In genomic region chr12:6492838-6493579, GRCh38 we compare ENCODE assay signal across 8 cellular contexts. TPM values are rescaled to one million over a fixed set of nuclear protein-coding genes. Genes with fewer than 3 reads are reported as not detected.
A peak's percentile ranks its signal among the peaks of the same experiment; 100 is the strongest.
DNase-seq lines count a peak whose midpoint lies in the region; ATAC-seq and TF ChIP-seq lines count a peak whose summit lies in the region.

MRPL51 (minus strand) TSS chr12:6493262; CDS start chr12:6493136, 126 bp downstream.

- H3K4me1 ChIP-seq in Peyer's patch: peaks cover 0 to 18% (median 6%) of the 10 kb centered on the region in 4 donors
- peaks cover 22% of the 10 kb centered on the region for H3K4me1 ChIP-seq in muscle layer of colon (ENCODE audit: insufficient read depth, low read length)

- peak within 1 kb of the TSS; percentile 88 for H3K9ac ChIP-seq in muscle layer of colon (ENCODE audit: low read length)

- H3K27ac ChIP-seq in KOPT-K1 (ENCODE audit: low read depth, low read length, poor library complexity, severe bottlenecking) (peak within 1 kb of the TSS; percentile 98), Peyer's patch (peak within 1 kb of the TSS; percentile 94 to 97 (median 95)), muscle layer of colon (ENCODE audit: low read depth, low read length) (peak within 1 kb of the TSS; percentile 100)

- H3K27me3 ChIP-seq in Peyer's patch (no peaks in the 10 kb centered on the region), muscle layer of colon (ENCODE audit: control insufficient read depth in 1 of 2, insufficient read depth in 2 of 2, low read length in 2 of 2) (no peaks in the 10 kb centered on the region)

- peaks cover 50% of the 10 kb centered on the region for H3K36me3 ChIP-seq in KOPT-K1 (ENCODE audit: insufficient read depth, low read length)
- H3K36me3 ChIP-seq in Peyer's patch: peaks cover 0 to 18% (median 0%) of the 10 kb centered on the region in 3 donors
- peaks cover 37% of the 10 kb centered on the region for H3K36me3 ChIP-seq in muscle layer of colon (ENCODE audit: insufficient read depth, low read length)

- ATAC-seq in GM21737 (IDR thresholded peaks at IDR 0.05; ENCODE audit: unreplicated experiment) (peak; percentile 68), esophagus mucosa (peak; percentile 95)

- H3K4me3 ChIP-seq in Peyer's patch (peak within 1 kb of the TSS; percentile 73 to 85 (median 80)), muscle layer of colon (ENCODE audit: low read depth in 1 of 2, low read length in 2 of 2) (peak within 1 kb of the TSS; percentile 80 to 100)

- TF ChIP-seq CTCF in Peyer's patch (IDR thresholded peaks at IDR 0.05): no peak

- H3K9me3 ChIP-seq in KOPT-K1 (ENCODE audit: insufficient read depth, low read length, poor library complexity, severe bottlenecking): no peaks in the 10 kb centered on the region
- no peaks in the 10 kb centered on the region for H3K9me3 ChIP-seq in Peyer's patch
- no peaks in the 10 kb centered on the region for H3K9me3 ChIP-seq in muscle layer of colon (ENCODE audit: low read length)

- peak; percentile 70 to 82 for TF ChIP-seq POLR2A in Peyer's patch (IDR thresholded peaks at IDR 0.05)

- DNase-seq in DMS53 treated with DMSO at 0.1 percent for 48 hours (lab: John Stamatoyannopoulos, UW; ENCODE audit: unreplicated experiment): peak; percentile 98
- DNase-seq in Peyer's patch: peak; percentile 98 to 99 (median 98)
- peak; percentile 94 to 97 for DNase-seq in activated T-cell treated with anti-CD3 and anti-CD28 coated beads, Interleukin-2, amount 50 U/mL, for 48 hours
- peak; percentile 85 to 97 for DNase-seq in stimulated activated CD8-positive, alpha-beta memory T cell treated with anti-CD3 and anti-CD28 coated beads, Interleukin-7, amount 100 ng/mL, for 1 hour (ENCODE audit: low read depth in 2 of 2)

RNA-seq across cellular contexts. Expression of gene MRPL51, which starts in this region (rescaled TPM):
- total RNA-seq in Peyer's patch (10 to 100 TPM; 23.5 to 71.8 (median 61.6) TPM), esophagus mucosa (180 TPM)

Comparison
In these comparisons a context has a peak if more than half of its experiments do, and no peak if none do; other contexts are left out.
1. Peak in every context shown above with its lines: DNase-seq, ATAC-seq, H3K4me3 ChIP-seq and H3K27ac ChIP-seq.